Comparison of ENCODE assay signal across 14 cellular contexts in the genomic region with DNA sequence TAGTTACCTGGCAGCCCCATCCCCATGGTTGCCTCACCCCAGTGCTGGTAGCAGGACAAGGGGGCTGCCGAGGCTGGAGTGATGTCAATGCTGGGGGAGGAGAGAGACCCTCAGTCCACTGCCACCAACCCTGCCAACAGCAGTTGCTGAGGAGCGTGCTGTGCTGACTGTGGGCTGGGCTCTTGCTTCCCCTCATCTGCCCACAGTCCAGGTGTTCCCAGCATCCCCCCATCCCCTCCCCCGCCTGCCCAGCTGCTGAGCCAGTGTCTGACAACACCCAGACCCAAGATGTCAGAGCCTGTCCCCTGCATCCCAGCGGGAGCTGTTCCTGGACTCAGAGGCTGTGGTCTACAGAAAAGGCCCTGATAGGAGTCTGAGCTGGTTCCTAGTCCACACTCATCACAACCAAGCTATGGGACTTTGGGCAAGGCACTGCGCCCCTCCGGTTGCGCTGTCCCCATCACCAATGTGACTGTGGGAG.
"Had no signal": no experiment of that assay in that cellular context is flagged by ENCODE, and none has a peak within 500 bp of the region (broad histone marks: within the 10 kb centered on the region; RNA-seq: fewer than 3 reads in every experiment).

No MANE protein-coding gene starts in this region.

- DNase-seq: activated CD4-positive, alpha-beta T cell treated with anti-CD3 and anti-CD28 coated beads, Interleukin-2, amount 10 ng/mL, durations not matched to agents 24 days and 14 days; activated naive CD4-positive, alpha-beta T cell treated with Interleukin-2 at 50 U/mL for 16 hours; activated naive CD8-positive, alpha-beta T cell treated with anti-CD3 and anti-CD28 coated beads, Interleukin-2, amount 50 U/mL, for 24 hours; effector CD4-positive, alpha-beta T cell; heart right ventricle; islet precursor cell; left ventricle myocardium inferior; nephron progenitor cell; stimulated activated CD4-positive, alpha-beta T cell treated with anti-CD3 and anti-CD28 coated beads, Interleukin-4, amount 100 ng/mL, for 24 hours; stimulated activated naive CD8-positive, alpha-beta T cell treated with anti-CD3 and anti-CD28 coated beads, Interleukin-15, amount 100 ng/mL, for 72 hours; testis had no signal

- H3K27me3 Mint-ChIP-seq: activated CD4-positive, alpha-beta T cell treated with anti-CD3 and anti-CD28 coated beads, Interleukin-2, amount 10 ng/mL, durations not matched to agents 24 days and 14 days; stimulated activated naive CD8-positive, alpha-beta T cell treated with anti-CD3 and anti-CD28 coated beads, Interleukin-15, amount 100 ng/mL, for 72 hours had no signal

- H3K9me3 Mint-ChIP-seq: activated CD4-positive, alpha-beta T cell treated with anti-CD3 and anti-CD28 coated beads, Interleukin-2, amount 10 ng/mL, durations not matched to agents 24 days and 14 days; activated naive CD8-positive, alpha-beta T cell treated with anti-CD3 and anti-CD28 coated beads, Interleukin-2, amount 50 U/mL, for 24 hours; activated T-helper 1 cell treated with anti-CD3 and anti-CD28 coated beads, Interleukin-12 subunit alpha, Interleukin-12 subunit beta, Interleukin-2, Interleukin-4 antibody, amounts not matched to agents 30 ng/mL and 10 ng/mL and 1 ng/mL, durations not matched to agents 14 hours and 24 hours and 36 hours; stimulated activated naive CD8-positive, alpha-beta T cell treated with anti-CD3 and anti-CD28 coated beads, Interleukin-15, amount 100 ng/mL, for 72 hours had no signal

- H3K4me3 ChIP-seq: coronary artery, heart right ventricle, left ventricle myocardium inferior, testis had no signal

- H3K27me3 ChIP-seq: foreskin keratinocyte, heart right ventricle, testis had no signal

- H3K4me3 Mint-ChIP-seq: activated CD4-positive, alpha-beta T cell treated with anti-CD3 and anti-CD28 coated beads, Interleukin-2, amount 10 ng/mL, durations not matched to agents 24 days and 14 days; activated naive CD8-positive, alpha-beta T cell treated with anti-CD3 and anti-CD28 coated beads, Interleukin-2, amount 50 U/mL, for 24 hours; activated T-helper 1 cell treated with anti-CD3 and anti-CD28 coated beads, Interleukin-12 subunit alpha, Interleukin-12 subunit beta, Interleukin-2, Interleukin-4 antibody, amounts not matched to agents 30 ng/mL and 10 ng/mL and 1 ng/mL, durations not matched to agents 14 hours and 24 hours and 36 hours; nephron progenitor cell; stimulated activated naive CD8-positive, alpha-beta T cell treated with anti-CD3 and anti-CD28 coated beads, Interleukin-15, amount 100 ng/mL, for 72 hours had no signal

- H3K27ac Mint-ChIP-seq: activated CD4-positive, alpha-beta T cell treated with anti-CD3 and anti-CD28 coated beads, Interleukin-2, amount 10 ng/mL, durations not matched to agents 24 days and 14 days; activated naive CD8-positive, alpha-beta T cell treated with anti-CD3 and anti-CD28 coated beads, Interleukin-2, amount 50 U/mL, for 24 hours; activated T-helper 1 cell treated with anti-CD3 and anti-CD28 coated beads, Interleukin-12 subunit alpha, Interleukin-12 subunit beta, Interleukin-2, Interleukin-4 antibody, amounts not matched to agents 30 ng/mL and 10 ng/mL and 1 ng/mL, durations not matched to agents 14 hours and 24 hours and 36 hours; nephron progenitor cell; stimulated activated naive CD8-positive, alpha-beta T cell treated with anti-CD3 and anti-CD28 coated beads, Interleukin-15, amount 100 ng/mL, for 72 hours had no signal

- H3K36me3 ChIP-seq: heart right ventricle, left ventricle myocardium inferior had no signal

- H3K27ac ChIP-seq: coronary artery, foreskin keratinocyte, left ventricle myocardium inferior, testis had no signal

- H3K9me3 ChIP-seq: heart right ventricle, left ventricle myocardium inferior, testis had no signal

- ATAC-seq: foreskin keratinocyte; stimulated activated naive CD8-positive, alpha-beta T cell treated with anti-CD3 and anti-CD28 coated beads, Interleukin-15, amount 100 ng/mL, for 72 hours had no signal
